Comparison of ENCODE assay signal across 8 cellular contexts in the genomic region with DNA sequence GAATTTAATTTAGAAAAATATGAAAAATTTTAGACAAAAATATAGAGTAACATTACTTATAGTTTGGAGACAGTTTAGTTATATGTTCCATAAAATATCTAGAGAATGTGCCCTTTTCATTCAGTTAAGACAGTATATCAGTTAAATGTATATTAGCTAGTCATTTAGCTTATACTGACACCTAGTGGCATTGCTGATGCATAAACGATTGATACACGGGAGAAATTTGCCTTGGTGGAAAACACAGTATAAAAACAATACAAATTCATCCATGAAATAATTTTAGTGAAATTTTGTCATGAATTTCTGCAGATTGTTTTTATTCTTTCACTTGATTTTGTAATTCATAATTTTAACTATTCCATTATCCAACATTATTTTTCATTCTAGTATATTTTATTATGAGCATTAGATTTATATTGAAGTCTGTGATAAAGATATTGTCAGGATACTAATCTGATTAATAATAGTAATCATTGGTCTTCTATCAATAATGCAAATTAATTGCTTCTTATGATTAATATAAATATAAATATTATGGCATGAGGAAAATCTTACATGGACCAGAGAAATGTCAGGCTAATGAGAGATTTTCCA.
DNase-seq lines count a peak whose midpoint lies in the region; ATAC-seq and TF ChIP-seq lines count a peak whose summit lies in the region.

No MANE protein-coding gene starts in this region.

- peak; percentile 46 for TF ChIP-seq CTCF in CD8-positive, alpha-beta T cell (IDR thresholded peaks at IDR 0.05)
- peak; percentile 69 for TF ChIP-seq CTCF in choroid plexus epithelial cell (conservative IDR thresholded peaks at IDR 0.05; ENCODE audit: low read depth, low read length)

- no peaks in the 10 kb centered on the region for H3K4me1 ChIP-seq in CD8-positive, alpha-beta T cell (ENCODE audit: insufficient read depth, low read length)

- H3K4me3 ChIP-seq in CD8-positive, alpha-beta T cell (ENCODE audit: low read depth, low read length) = no peak overlapping the region
- no peak overlapping the region for H3K4me3 ChIP-seq in choroid plexus epithelial cell (ENCODE audit: low read depth, low read length)

- ATAC-seq in CD8-positive, alpha-beta T cell = no peak
- ATAC-seq in GM19035 (IDR thresholded peaks at IDR 0.05; ENCODE audit: unreplicated experiment) (peak; percentile 84), HG03354 (IDR thresholded peaks at IDR 0.05; ENCODE audit: poor library complexity, severe bottlenecking, unreplicated experiment) (peak; percentile 89)

- H3K27ac ChIP-seq in CD8-positive, alpha-beta T cell (ENCODE audit: low read depth, low read length) = no peak overlapping the region

- H3K4me1 Mint-ChIP-seq in CD8-positive, alpha-beta T cell (ENCODE audit: low read depth) = no peaks in the 10 kb centered on the region
- H3K4me1 Mint-ChIP-seq in activated CD4-positive, alpha-beta memory T cell treated with anti-CD3 and anti-CD28 coated beads for 36 hours (ENCODE audit: low read depth) = no peaks in the 10 kb centered on the region

- no peak for DNase-seq in CD8-positive, alpha-beta T cell
- DNase-seq in NCI-H748 (lab: John Stamatoyannopoulos, UW; ENCODE audit: unreplicated experiment) (peak; percentile 61), choroid plexus epithelial cell (ENCODE audit: low read depth) (peak; percentile 70), myocyte (ENCODE audit: low read depth) (peak; percentile 36), OCI-M2 (lab: John Stamatoyannopoulos, UW; ENCODE audit: unreplicated experiment) (no peak)
- no peak for DNase-seq in activated CD4-positive, alpha-beta memory T cell treated with anti-CD3 and anti-CD28 coated beads for 36 hours

- CTCF ChIA-PET in CD8-positive, alpha-beta T cell (lab: Charles Lee) = interaction anchor here (0.7 to 1.2 kb wide), 2 partner anchors 553 to 598 kb away, joined by 4 to 5 read pairs; no protein-coding TSS in a partner anchor
- CTCF ChIA-PET in activated CD4-positive, alpha-beta memory T cell treated with anti-CD3 and anti-CD28 coated beads for 36 hours (lab: Charles Lee) = interaction anchor here (0.6 to 2.2 kb wide), 6 partner anchors 8 to 600 kb away, joined by 3 to 20 read pairs (median 4); no protein-coding TSS in a partner anchor

- H3K27ac Mint-ChIP-seq in CD8-positive, alpha-beta T cell = no peak overlapping the region
- H3K27ac Mint-ChIP-seq in activated CD4-positive, alpha-beta memory T cell treated with anti-CD3 and anti-CD28 coated beads for 36 hours = no peak overlapping the region

- H3K27me3 ChIP-seq in CD8-positive, alpha-beta T cell (ENCODE audit: insufficient read depth, low read length) = no peaks in the 10 kb centered on the region

- no peaks in the 10 kb centered on the region for H3K27me3 Mint-ChIP-seq in CD8-positive, alpha-beta T cell (ENCODE audit: low read depth)
- H3K27me3 Mint-ChIP-seq in activated CD4-positive, alpha-beta memory T cell treated with anti-CD3 and anti-CD28 coated beads for 36 hours = no peaks in the 10 kb centered on the region

- intact Hi-C loops in CD8-positive, alpha-beta T cell (cut with DNase I, micrococcal nuclease) = loop anchor here in 1 of 2 experiments (2.0 kb wide), 1 partner anchor 599 kb away; no protein-coding TSS in a partner anchor
- intact Hi-C loops in activated CD4-positive, alpha-beta memory T cell treated with anti-CD3 and anti-CD28 coated beads for 36 hours (cut with micrococcal nuclease) = loop anchor here (1.0 kb wide), 1 partner anchor 555 kb away; no protein-coding TSS in a partner anchor

- no peaks in the 10 kb centered on the region for H3K9me3 Mint-ChIP-seq in CD8-positive, alpha-beta T cell
- H3K9me3 Mint-ChIP-seq in activated CD4-positive, alpha-beta memory T cell treated with anti-CD3 and anti-CD28 coated beads for 36 hours = no peaks in the 10 kb centered on the region

- POLR2A ChIA-PET in CD8-positive, alpha-beta T cell (lab: Charles Lee) = no interaction called here
- POLR2A ChIA-PET in activated CD4-positive, alpha-beta memory T cell treated with anti-CD3 and anti-CD28 coated beads for 36 hours (lab: Charles Lee) = no interaction called here

- H3K36me3 Mint-ChIP-seq in CD8-positive, alpha-beta T cell = no peaks in the 10 kb centered on the region
- no peaks in the 10 kb centered on the region for H3K36me3 Mint-ChIP-seq in activated CD4-positive, alpha-beta memory T cell treated with anti-CD3 and anti-CD28 coated beads for 36 hours

- no peak overlapping the region for H3K4me3 Mint-ChIP-seq in CD8-positive, alpha-beta T cell
- no peak overlapping the region for H3K4me3 Mint-ChIP-seq in activated CD4-positive, alpha-beta memory T cell treated with anti-CD3 and anti-CD28 coated beads for 36 hours

- H3K9me3 ChIP-seq in CD8-positive, alpha-beta T cell (ENCODE audit: low read length) = no peaks in the 10 kb centered on the region

- H3K36me3 ChIP-seq in CD8-positive, alpha-beta T cell (ENCODE audit: insufficient read depth, low read length) = no peaks in the 10 kb centered on the region

Comparison
In these comparisons a context has a peak if more than half of its experiments do, and no peak if none do; other contexts are left out.
1. DNase-seq: peak in NCI-H748 (single experiment), choroid plexus epithelial cell (single experiment) and myocyte (single experiment); none in CD8-positive, alpha-beta T cell (0 of 7), activated CD4-positive, alpha-beta memory T cell treated with anti-CD3 and anti-CD28 coated beads for 36 hours (single experiment) and OCI-M2 (single experiment).